ENCODE assay signal across 9 cellular contexts in the genomic region with DNA sequence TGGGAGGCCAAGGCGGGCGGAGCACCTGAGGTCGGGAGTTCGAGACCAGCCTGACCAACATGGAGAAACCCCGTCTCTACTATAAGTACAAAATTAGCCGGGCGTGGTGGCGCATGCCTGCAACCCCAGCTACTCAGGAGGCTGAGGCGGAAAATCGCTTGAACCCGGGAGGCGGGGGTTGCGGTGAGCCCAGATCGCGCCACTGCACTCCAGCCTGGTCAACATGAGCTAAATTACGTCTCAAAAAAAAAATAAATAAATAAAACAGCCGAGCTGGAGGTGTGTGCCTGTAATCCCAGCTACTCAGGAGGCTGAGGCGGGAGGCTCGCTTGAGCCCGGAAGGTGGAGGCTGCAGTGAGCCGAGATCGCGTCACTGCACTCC. TPM values are rescaled to one million over a fixed set of nuclear protein-coding genes. Genes with fewer than 3 reads are reported as not detected.
DNase-seq lines count a peak whose midpoint lies in the region; ATAC-seq, FAIRE-seq and TF ChIP-seq lines count a peak whose summit lies in the region.
"Not testable (repeated sequence)": the region's sequence is repeated elsewhere in the genome, so short reads cannot be mapped to it uniquely, and the experiment has no call there.
"Had no signal": no experiment of that assay in that cellular context is flagged by ENCODE, and none has a peak within 500 bp of the region (broad histone marks: within the 10 kb centered on the region; RNA-seq: fewer than 3 reads in every experiment).

No MANE protein-coding gene starts in this region.

- peaks cover 25% of the 10 kb centered on the region for H3K36me3 ChIP-seq in BLaER1
- H3K36me3 ChIP-seq in HUES64 (ENCODE audit: insufficient read depth, low read length): peaks cover 16% of the 10 kb centered on the region
- not testable (repeated sequence) for H3K36me3 ChIP-seq in ascending aorta; kidney (ENCODE audit: control insufficient read depth in 1 of 2, insufficient read depth in 2 of 2, low read length in 2 of 2)

- H3K27ac Mint-ChIP-seq in T-helper 2 cell treated with Interferon-gamma antibody and Interleukin-4, amounts not matched to agents 5 μg/mL and 100 μg/mL, for 36 hours: peak overlapping the region; percentile 93
- H3K27ac Mint-ChIP-seq in neural crest cell (ENCODE audit: unreplicated experiment): peak overlapping the region; percentile 97
- peak overlapping the region; percentile 92 to 98 for H3K27ac Mint-ChIP-seq in stimulated activated naive CD8-positive, alpha-beta T cell treated with anti-CD3 and anti-CD28 coated beads, Interleukin-15, amount 100 ng/mL, for 72 hours

- H3K27me3 Mint-ChIP-seq in T-helper 2 cell treated with Interferon-gamma antibody and Interleukin-4, amounts not matched to agents 5 μg/mL and 100 μg/mL, for 36 hours (ENCODE audit: low read depth); neural crest cell (ENCODE audit: low read depth); stimulated activated naive CD8-positive, alpha-beta T cell treated with anti-CD3 and anti-CD28 coated beads, Interleukin-15, amount 100 ng/mL, for 72 hours: not testable (repeated sequence)

- peaks cover 23% of the 10 kb centered on the region for H3K4me1 ChIP-seq in BLaER1
- H3K4me1 ChIP-seq in HUES64 (ENCODE audit: insufficient read depth, low read length); ascending aorta; kidney (ENCODE audit: control insufficient read depth in 1 of 2, insufficient read depth in 1 of 2, low read depth in 1 of 2, low read length in 2 of 2): not testable (repeated sequence)

- H3K36me3 Mint-ChIP-seq in T-helper 2 cell treated with Interferon-gamma antibody and Interleukin-4, amounts not matched to agents 5 μg/mL and 100 μg/mL, for 36 hours (ENCODE audit: low read depth); neural crest cell (ENCODE audit: low read depth): not testable (repeated sequence)

- WGBS in HUES64: 69% methylated on average over 23 of the region's 23 CpGs

- H3K9me3 Mint-ChIP-seq in T-helper 2 cell treated with Interferon-gamma antibody and Interleukin-4, amounts not matched to agents 5 μg/mL and 100 μg/mL, for 36 hours; neural crest cell; stimulated activated naive CD8-positive, alpha-beta T cell treated with anti-CD3 and anti-CD28 coated beads, Interleukin-15, amount 100 ng/mL, for 72 hours: not testable (repeated sequence)

- H3K4me2 ChIP-seq in BLaER1: peak overlapping the region; percentile 83

- not testable (repeated sequence) for DNase-seq in T-helper 2 cell treated with Interferon-gamma antibody and Interleukin-4, amounts not matched to agents 5 μg/mL and 100 μg/mL, for 36 hours (ENCODE audit: low spot score); ascending aorta (ENCODE audit: low spot score in 2 of 2); epithelial cell of esophagus (ENCODE audit: low read depth); neural crest cell (ENCODE audit: low read depth, low spot score); stimulated activated naive CD8-positive, alpha-beta T cell treated with anti-CD3 and anti-CD28 coated beads, Interleukin-15, amount 100 ng/mL, for 72 hours
- DNase-seq in kidney: peak; percentile 78

- not testable (repeated sequence) for FAIRE-seq in kidney (lab: Jason Lieb, UNC)

- not testable (repeated sequence) for H4K20me1 ChIP-seq in BLaER1

- ATAC-seq in stimulated activated naive CD8-positive, alpha-beta T cell treated with anti-CD3 and anti-CD28 coated beads, Interleukin-15, amount 100 ng/mL, for 72 hours: not testable (repeated sequence)

- H3K9ac ChIP-seq in BLaER1: peak overlapping the region; percentile 81
- peak overlapping the region; percentile 78; the same call in 1 of the 2 replicates for H3K9ac ChIP-seq in HUES64 (ENCODE audit: low read depth, low read length)
- peak overlapping the region; percentile 79 to 94 for H3K9ac ChIP-seq in kidney (ENCODE audit: low read length in 2 of 2)

- peak overlapping the region; percentile 71 for H3K27ac ChIP-seq in BLaER1
- peak overlapping the region; percentile 92; the same call in 1 of the 2 replicates for H3K27ac ChIP-seq in HUES64 (ENCODE audit: low read depth, low read length)
- H3K27ac ChIP-seq in ascending aorta: peak overlapping the region; percentile 90 to 91
- H3K27ac ChIP-seq in kidney (ENCODE audit: low read depth in 2 of 2, low read length in 2 of 2): peak overlapping the region; percentile 96

- H3K4me3 ChIP-seq in BLaER1 (peak overlapping the region; percentile 73), HUES64 (ENCODE audit: low read length) (peak overlapping the region; percentile 79), ascending aorta (peak overlapping the region; percentile 63 to 65), epithelial cell of esophagus (ENCODE audit: low read length) (peak overlapping the region; percentile 69), kidney (ENCODE audit: low read length in 2 of 2) (peak overlapping the region; percentile 77 to 82)

- H3K4me3 Mint-ChIP-seq in T-helper 2 cell treated with Interferon-gamma antibody and Interleukin-4, amounts not matched to agents 5 μg/mL and 100 μg/mL, for 36 hours: peak overlapping the region; percentile 88
- H3K4me3 Mint-ChIP-seq in neural crest cell: peak overlapping the region; percentile 93
- peak overlapping the region; percentile 89 to 99 for H3K4me3 Mint-ChIP-seq in stimulated activated naive CD8-positive, alpha-beta T cell treated with anti-CD3 and anti-CD28 coated beads, Interleukin-15, amount 100 ng/mL, for 72 hours

- not testable (repeated sequence) for TF ChIP-seq CTCF in ascending aorta (IDR thresholded peaks at IDR 0.05); epithelial cell of esophagus (IDR thresholded peaks at IDR 0.05; ENCODE audit: insufficient read depth, low read depth, low read length, missing control alignments); kidney (IDR thresholded peaks at IDR 0.05; ENCODE audit: borderline replicate concordance, extremely low read depth, insufficient read depth); neural crest cell (conservative IDR thresholded peaks at IDR 0.05)

- not testable (repeated sequence) for H3K9me3 ChIP-seq in BLaER1; HUES64 (ENCODE audit: insufficient read depth, low read depth, low read length); ascending aorta; kidney (ENCODE audit: control insufficient read depth in 1 of 2, low read length in 2 of 2)

- not testable (repeated sequence) for H3K4me1 Mint-ChIP-seq in T-helper 2 cell treated with Interferon-gamma antibody and Interleukin-4, amounts not matched to agents 5 μg/mL and 100 μg/mL, for 36 hours (ENCODE audit: low read depth); neural crest cell
- peaks cover 14% of the 10 kb centered on the region for H3K4me1 Mint-ChIP-seq in stimulated activated naive CD8-positive, alpha-beta T cell treated with anti-CD3 and anti-CD28 coated beads, Interleukin-15, amount 100 ng/mL, for 72 hours

- H3K27me3 ChIP-seq in BLaER1; HUES64 (ENCODE audit: insufficient read depth, low read length); ascending aorta: not testable (repeated sequence)

- intact Hi-C loops in ascending aorta (cut with DNase I): loop anchor here (1.0 to 10.0 kb wide), 4 partner anchors 69 to 301 kb away; no protein-coding TSS in a partner anchor
- intact Hi-C loops in kidney (cut with DNase I): not testable (repeated sequence)

RNA-seq across cellular contexts. Expression of gene SRL, which starts 11.1 kb away (rescaled TPM):
- not detected for polyA plus RNA-seq in HUES64 (2013, experiment 1 of 2)
- polyA plus RNA-seq in HUES64 (2013, experiment 2 of 2): 0.32 TPM
- total RNA-seq in ascending aorta (15.6 TPM), kidney (3.3 TPM), neural crest cell (0.32 and 0.40 TPM in 2 replicates)
- polyA plus RNA-seq in kidney (ENCODE audit: insufficient read depth, low read depth, low replicate concordance): 2.6 TPM
- total RNA-seq: SK-MEL-5 had no signal

RNA-seq across cellular contexts. Expression of gene TFAP4, which starts 19.8 kb away (rescaled TPM):
- polyA plus RNA-seq in HUES64 (2013, experiment 1 of 2): 23.3 TPM
- 21.4 TPM for polyA plus RNA-seq in HUES64 (2013, experiment 2 of 2)
- 5.3 TPM for total RNA-seq in ascending aorta
- 11.9 TPM for total RNA-seq in kidney
- 3.2 TPM for polyA plus RNA-seq in kidney (ENCODE audit: insufficient read depth, low read depth, low replicate concordance)
- 36.9 and 37.9 TPM in 2 replicates for total RNA-seq in neural crest cell
